8 cellular contexts compared by ENCODE assay signal in genomic region chr5:138330813-138331448, GRCh38. TPM values are rescaled to one million over a fixed set of nuclear protein-coding genes. Genes with fewer than 3 reads are reported as not detected.
DNase-seq lines count a peak whose midpoint lies in the region; ATAC-seq and TF ChIP-seq lines count a peak whose summit lies in the region.

No MANE protein-coding gene starts in this region.

- no peaks in the 10 kb centered on the region for H3K27me3 ChIP-seq in stomach

- intact Hi-C loops in stomach (cut with DNase I; ENCODE audit: low total_unique reads) = no loop called here

- H3K4me3 ChIP-seq in iPS-11a (ENCODE audit: low read depth, low read length) = peak overlapping the region; percentile 88
- H3K4me3 ChIP-seq in stomach = peak overlapping the region; percentile 35 to 65 (median 54)

- no peak for TF ChIP-seq POLR2A in stomach (IDR thresholded peaks at IDR 0.05)

- DNase-seq in NCI-H82 (lab: John Stamatoyannopoulos, UW) (peak; percentile 52), NCI-H82 treated with DMSO at 0.1 percent for 48 hours (lab: John Stamatoyannopoulos, UW; ENCODE audit: unreplicated experiment) (no peak), stomach (no peak), NCI-H1105 (lab: John Stamatoyannopoulos, UW) (no peak), dedifferentiated amniotic fluid mesenchymal stem cell (ENCODE audit: extremely low spot score) (no peak)

- peaks cover 11 to 24% (median 16%) of the 10 kb centered on the region in 4 donors for H3K4me1 ChIP-seq in stomach

- TF ChIP-seq EP300 in stomach (IDR thresholded peaks at IDR 0.05) = no peak

- peak overlapping the region; percentile 70 for H3K27ac ChIP-seq in VCaP
- no peak overlapping the region for H3K27ac ChIP-seq in stomach

- TF ChIP-seq CTCF in VCaP (conservative IDR thresholded peaks at IDR 0.05) = no peak
- no peak for TF ChIP-seq CTCF in stomach (IDR thresholded peaks at IDR 0.05)

- H3K9me3 ChIP-seq in stomach = no peaks in the 10 kb centered on the region

- ATAC-seq in GM19463 (IDR thresholded peaks at IDR 0.05; ENCODE audit: unreplicated experiment) = no peak

- no peaks in the 10 kb centered on the region for H3K36me3 ChIP-seq in stomach

- WGBS in stomach, 5 donors = 2 to 5% (median 4%) methylated on average over 9 to 12 of the region's 12 CpGs

RNA-seq across cellular contexts. Expression of gene CDC25C, which starts 0.7 kb away (rescaled TPM):
- total RNA-seq in stomach = 1 to 10 TPM in 2 of 5 donors, not detected in 3; 2.9 to 4.1 TPM
- 1 to 10 TPM in 1 of 3 donors, under 1 TPM in 2; 0.75 to 2.1 (median 0.92) TPM for polyA plus RNA-seq in stomach

RNA-seq across cellular contexts. Expression of gene FAM53C, which starts 7.1 kb away (rescaled TPM):
- total RNA-seq in stomach = 10 to 100 TPM in 4 of 5 donors, under 1 TPM in 1; 0.29 to 43.3 (median 26.8) TPM
- polyA plus RNA-seq in stomach = 10 to 100 TPM in 1 of 3 donors, 1 to 10 TPM in 2; 7.0 to 13.4 (median 8.7) TPM

RNA-seq across cellular contexts. Expression of gene KDM3B, which starts 21.6 kb away (rescaled TPM):
- total RNA-seq in stomach = 100 to 1,000 TPM in 1 of 5 donors, 10 to 100 TPM in 4; 47.1 to 107 (median 62.6) TPM
- polyA plus RNA-seq in stomach = 10 to 100 TPM; 12.6 to 20.8 (median 15.6) TPM

RNA-seq across cellular contexts. Expression of gene GFRA3, which starts 56.5 kb away (rescaled TPM):
- total RNA-seq in stomach = 1 to 10 TPM in 1 of 5 donors, under 1 TPM in 1, not detected in 3; 0.55 to 4.1 TPM
- polyA plus RNA-seq in stomach = 1 to 10 TPM; 1.5 to 2.0 (median 1.8) TPM
